In genomic region chr2:165010556-165010955, GRCh38 we compare ENCODE assay signal across 40 cellular contexts. TPM values are rescaled to one million over a fixed set of nuclear protein-coding genes. Genes with fewer than 3 reads are reported as not detected.
A peak's percentile ranks its signal among the peaks of the same experiment; 100 is the strongest.
DNase-seq lines count a peak whose midpoint lies in the region; ATAC-seq, FAIRE-seq and TF ChIP-seq lines count a peak whose summit lies in the region.
"Had no signal": no experiment of that assay in that cellular context is flagged by ENCODE, and none has a peak within 500 bp of the region (broad histone marks: within the 10 kb centered on the region; RNA-seq: fewer than 3 reads in every experiment).

No MANE protein-coding gene starts in this region.

- no peak overlapping the region for H3K9ac ChIP-seq in mammary epithelial cell (ENCODE audit: insufficient read depth, low read length)
- H3K9ac ChIP-seq: BLaER1; BLaER1 treated with 17β-estradiol and CSF1 and Interleukin-3, amounts not matched to agents 10 nM and 100 nM had no signal

- H3K27ac ChIP-seq in mammary epithelial cell (ENCODE audit: insufficient read depth, low read depth, low read length) = peak overlapping the region; percentile 2
- H3K27ac ChIP-seq in epithelial cell of prostate = peak overlapping the region; percentile 92
- H3K27ac ChIP-seq: 22Rv1; A549; BLaER1; BLaER1 treated with 17β-estradiol and CSF1 and Interleukin-3, amounts not matched to agents 10 nM and 100 nM; C4-2B had no signal

- no peak overlapping the region for H3K27ac Mint-ChIP-seq in MCF 10A (ENCODE audit: low read depth, unreplicated experiment)
- H3K27ac Mint-ChIP-seq: B cell; CD4-positive, alpha-beta memory T cell; CD4-positive, alpha-beta T cell; CD4-positive, CD25-positive, alpha-beta regulatory T cell; CD8-positive, alpha-beta memory T cell; CD8-positive, alpha-beta T cell had no signal

- H3K36me3 Mint-ChIP-seq in MCF 10A (ENCODE audit: insufficient read depth, unreplicated experiment) = no peaks in the 10 kb centered on the region
- H3K36me3 Mint-ChIP-seq: CD14-positive monocyte; CD4-positive, alpha-beta memory T cell; CD4-positive, CD25-positive, alpha-beta regulatory T cell; CD8-positive, alpha-beta memory T cell; CD8-positive, alpha-beta T cell had no signal

- H3K9me3 Mint-ChIP-seq in MCF 10A (ENCODE audit: unreplicated experiment) = no peaks in the 10 kb centered on the region
- H3K9me3 Mint-ChIP-seq: CD14-positive monocyte; CD4-positive, alpha-beta T cell; CD8-positive, alpha-beta memory T cell; CD8-positive, alpha-beta T cell had no signal

- H3K4me3 Mint-ChIP-seq in MCF 10A (ENCODE audit: unreplicated experiment) = no peak overlapping the region
- H3K4me3 Mint-ChIP-seq: B cell; CD14-positive monocyte; CD4-positive, alpha-beta T cell; CD4-positive, CD25-positive, alpha-beta regulatory T cell; CD8-positive, alpha-beta memory T cell; CD8-positive, alpha-beta T cell had no signal

- BruUV-seq in mammary epithelial cell (replicated peaks; lab: Mats Ljungman, UMichigan) (TSS peak; percentile 79), MCF 10A (replicated peaks; lab: Mats Ljungman, UMichigan) (no TSS peak)

- H2AFZ ChIP-seq in mammary epithelial cell (ENCODE audit: low read depth, low read length) = no peak overlapping the region

- peaks cover 42% of the 10 kb centered on the region for H3K27me3 Mint-ChIP-seq in MCF 10A (ENCODE audit: insufficient read depth, unreplicated experiment)

- dilution Hi-C loops in mammary epithelial cell (cut with HindIII; ENCODE audit: low sequenced_read_pairs) = no loop called here

- H3K27me3 ChIP-seq in mammary epithelial cell (ENCODE audit: insufficient read depth, low read length) (no peaks in the 10 kb centered on the region), bronchial epithelial cell (ENCODE audit: control insufficient read depth, insufficient read depth, low read length) (no peaks in the 10 kb centered on the region), H7 (ENCODE audit: control insufficient read depth, insufficient read depth, low read length) (no peaks in the 10 kb centered on the region)
- H3K27me3 ChIP-seq: BE2C; BLaER1; BLaER1 treated with 17β-estradiol and CSF1 and Interleukin-3, amounts not matched to agents 10 nM and 100 nM had no signal

- DNase-seq in mammary epithelial cell (no peak), MCF 10A (ENCODE audit: unreplicated experiment) (no peak), bronchial epithelial cell (ENCODE audit: low read depth) (peak; percentile 80), epithelial cell of esophagus (ENCODE audit: low read depth) (peak; percentile 51), epithelial cell of prostate (ENCODE audit: low read depth, low spot score) (no peak), NCI-H1092 treated with DMSO at 0.1 percent for 48 hours (lab: John Stamatoyannopoulos, UW) (no peak), H7 (no peak)
- DNase-seq: 8988T; ACHN; AML-193; BE2C; C1 segment of cervical spinal cord; Caco-2; Calu3; CD4-positive, alpha-beta memory T cell; CD4-positive, alpha-beta T cell; CD4-positive, CD25-positive, alpha-beta regulatory T cell; CD8-positive, alpha-beta memory T cell; CD8-positive, alpha-beta T cell; COR-L47; DMS 273 treated with DMSO at 0.1 percent for 48 hours; DMS153; DMS53; DMS79; DMS79 treated with DMSO at 0.1 percent for 48 hours; DND-41; EL had no signal

- H3K4me3 ChIP-seq in mammary epithelial cell (replicated peaks in 1 of 3; ENCODE audit: insufficient read depth in 1 of 3, low read depth in 2 of 3, low read length in 3 of 3) = no peak overlapping the region
- no peak overlapping the region for H3K4me3 ChIP-seq in bronchial epithelial cell (ENCODE audit: low read depth, low read length)
- no peak overlapping the region for H3K4me3 ChIP-seq in epithelial cell of esophagus (ENCODE audit: low read length)
- no peak overlapping the region for H3K4me3 ChIP-seq in H7 (ENCODE audit: insufficient read depth, low read depth, low read length)
- H3K4me3 ChIP-seq: A549; BLaER1; BLaER1 treated with 17β-estradiol and CSF1 and Interleukin-3, amounts not matched to agents 10 nM and 100 nM had no signal

- H3K36me3 ChIP-seq in mammary epithelial cell (ENCODE audit: insufficient read depth, low read length) = no peaks in the 10 kb centered on the region
- H3K36me3 ChIP-seq in bronchial epithelial cell (ENCODE audit: control insufficient read depth, insufficient read depth, low read length) = no peaks in the 10 kb centered on the region
- no peaks in the 10 kb centered on the region for H3K36me3 ChIP-seq in H7 (replicated peaks; ENCODE audit: control insufficient read depth, insufficient read depth, low read length)
- H3K36me3 ChIP-seq: BE2C; BLaER1; BLaER1 treated with 17β-estradiol and CSF1 and Interleukin-3, amounts not matched to agents 10 nM and 100 nM had no signal

- FAIRE-seq in bronchial epithelial cell (lab: Jason Lieb, UNC) = no peak
- FAIRE-seq: A204.1, A549, D721Med had no signal

- 100% methylated on average over 1 of the region's 1 CpG for WGBS in mammary epithelial cell (ENCODE audit: low coverage, missing lambda C conversion rate)

- intact Hi-C loops in mammary epithelial cell (cut with micrococcal nuclease) = loop anchor here (5.0 kb wide), 1 partner anchor 782 kb away; the partner anchor contains the start of gene GALNT3
- intact Hi-C loops in MCF 10A (cut with micrococcal nuclease) = no loop called here

- peaks cover 40% of the 10 kb centered on the region for H3K4me1 ChIP-seq in mammary epithelial cell (ENCODE audit: insufficient read depth, low read length)
- H3K4me1 ChIP-seq: BE2C, BLaER1, Caco-2 had no signal

- TF ChIP-seq CTCF in mammary epithelial cell (conservative IDR thresholded peaks at IDR 0.05 in 1 of 2, IDR thresholded peaks at IDR 0.05 in 1 of 2; ENCODE audit: extremely low read depth in 1 of 2, insufficient read depth in 1 of 2, low read depth in 1 of 2, low read length in 2 of 2) = no peak
- no peak for TF ChIP-seq CTCF in MCF 10A (IDR thresholded peaks at IDR 0.05; ENCODE audit: unreplicated experiment)
- TF ChIP-seq CTCF in bronchial epithelial cell (IDR thresholded peaks at IDR 0.05; ENCODE audit: insufficient read depth, low read length, severe bottlenecking) = no peak
- TF ChIP-seq CTCF in epithelial cell of esophagus (IDR thresholded peaks at IDR 0.05; ENCODE audit: insufficient read depth, low read depth, low read length, missing control alignments) = no peak

- H4K20me1 ChIP-seq in mammary epithelial cell (ENCODE audit: insufficient read depth, low read length) = no peaks in the 10 kb centered on the region
- H4K20me1 ChIP-seq: BLaER1; BLaER1 treated with 17β-estradiol and CSF1 and Interleukin-3, amounts not matched to agents 10 nM and 100 nM had no signal

- in situ Hi-C loops in mammary epithelial cell (cut with MboI; ENCODE audit: low sequenced_read_pairs in 2 of 2) = loop anchor here in 1 of 2 donors (10.0 kb wide), 1 partner anchor 194 kb away; the partner anchor contains the start of gene SCN3A

- no peak for ATAC-seq in GM19463 (IDR thresholded peaks at IDR 0.05; ENCODE audit: unreplicated experiment)
- ATAC-seq: A549; CD8-positive, alpha-beta T cell had no signal

- CTCF ChIA-PET in mammary epithelial cell (lab: Charles Lee; ENCODE audit: low non-redundant PET) (interaction anchor here (0.6 kb wide), 1 partner anchor 229 kb away, joined by 8 read pairs; no protein-coding TSS in a partner anchor), MCF 10A (lab: Yijun Ruan, JAX) (interaction anchor here (0.7 to 0.8 kb wide), 2 partner anchors 82 to 193 kb away, joined by 3 to 5 read pairs; partner anchors contain the start of gene SCN3A)

- H3K9me3 ChIP-seq in mammary epithelial cell (replicated peaks; ENCODE audit: insufficient read depth, low read length) = no peaks in the 10 kb centered on the region
- H3K9me3 ChIP-seq: A549; BE2C; BLaER1; BLaER1 treated with 17β-estradiol and CSF1 and Interleukin-3, amounts not matched to agents 10 nM and 100 nM; Caco-2 had no signal

- peaks cover 5% of the 10 kb centered on the region for H3K4me1 Mint-ChIP-seq in MCF 10A (ENCODE audit: insufficient read depth, unreplicated experiment)
- H3K4me1 Mint-ChIP-seq: CD4-positive, alpha-beta memory T cell; CD4-positive, CD25-positive, alpha-beta regulatory T cell; CD8-positive, alpha-beta memory T cell had no signal

- no peaks in the 10 kb centered on the region for H3K79me2 ChIP-seq in mammary epithelial cell (ENCODE audit: insufficient read depth, low read length)

- H3K4me2 ChIP-seq in mammary epithelial cell (ENCODE audit: insufficient read depth, low read depth, low read length) = no peak overlapping the region
- H3K4me2 ChIP-seq: A549; BLaER1; BLaER1 treated with 17β-estradiol and CSF1 and Interleukin-3, amounts not matched to agents 10 nM and 100 nM had no signal

- POLR2A ChIA-PET in MCF 10A (lab: Yijun Ruan, JAX) = interaction anchor here (1.2 kb wide), 1 partner anchor 11 kb away, joined by 3 read pairs; no protein-coding TSS in a partner anchor

RNA-seq across cellular contexts. Expression of gene SLC38A11, which starts 55.2 kb away (rescaled TPM):
- total RNA-seq in mammary epithelial cell (not detected), MCF 10A (2022) (not detected in 2 replicates), bronchial epithelial cell (not detected in 2 replicates)
- polyA plus RNA-seq in mammary epithelial cell = 0.08 TPM
- not detected for polyA minus RNA-seq in mammary epithelial cell
- total RNA-seq in H7 (2014; rRNA removed; shearing (Covaris generic)) = not detected in 2 replicates
- total RNA-seq: A172; A673; CD4-positive, alpha-beta memory T cell; CD4-positive, alpha-beta T cell; CD4-positive, CD25-positive, alpha-beta regulatory T cell; CD8-positive, alpha-beta memory T cell; CD8-positive, alpha-beta T cell; Daoy had no signal
- polyA plus RNA-seq: CD14-positive monocyte; CD4-positive, alpha-beta memory T cell; CD4-positive, CD25-positive, alpha-beta regulatory T cell; CD8-positive, alpha-beta memory T cell had no signal

Comparison
In these comparisons a context has a peak if more than half of its experiments do, and no peak if none do; other contexts are left out.
1. DNase-seq: peak in bronchial epithelial cell (single experiment) and epithelial cell of esophagus (single experiment); none in mammary epithelial cell (single experiment), MCF 10A (single experiment), epithelial cell of prostate (single experiment), NCI-H1092 treated with DMSO at 0.1 percent for 48 hours (single experiment) and H7 (single experiment).